In genomic region chr9:95080961-95081658, GRCh38 we compare ENCODE assay signal across 18 cellular contexts.
DNase-seq lines count a peak whose midpoint lies in the region; ATAC-seq and TF ChIP-seq lines count a peak whose summit lies in the region.
"Had no signal": no experiment of that assay in that cellular context is flagged by ENCODE, and none has a peak within 500 bp of the region (broad histone marks: within the 10 kb centered on the region; RNA-seq: fewer than 3 reads in every experiment).

No MANE protein-coding gene starts in this region.

- TF ChIP-seq CTCF in RWPE1 (conservative IDR thresholded peaks at IDR 0.05; ENCODE audit: low read depth): no peak
- no peak for TF ChIP-seq CTCF in neural crest cell (conservative IDR thresholded peaks at IDR 0.05)

- H3K27ac Mint-ChIP-seq in neural crest cell (ENCODE audit: unreplicated experiment): peak overlapping the region; percentile 76
- no peak overlapping the region for H3K27ac Mint-ChIP-seq in activated T-cell treated with anti-CD3 and anti-CD28 coated beads, Interleukin-2, amount 50 U/mL, for 72 hours
- H3K27ac Mint-ChIP-seq: stimulated activated effector memory CD8-positive, alpha-beta T cell treated with anti-CD3 and anti-CD28 coated beads, Interleukin-12 subunit alpha, Interleukin-12 subunit beta, amount 100 ng/mL, for 72 hours had no signal

- POLR2A ChIA-PET in RWPE1 (lab: Yijun Ruan, JAX; ENCODE audit: low non-redundant PET): no interaction called here

- no peaks in the 10 kb centered on the region for H3K9me3 Mint-ChIP-seq in neural crest cell
- H3K9me3 Mint-ChIP-seq in activated T-cell treated with anti-CD3 and anti-CD28 coated beads, Interleukin-2, amount 50 U/mL, for 72 hours: no peaks in the 10 kb centered on the region
- H3K9me3 Mint-ChIP-seq: activated naive CD4-positive, alpha-beta T cell treated with anti-CD3 and anti-CD28 coated beads, Interleukin-2, amount 10 ng/mL, durations not matched to agents 7 days and 5 days; CD4-positive, CD25-positive, alpha-beta regulatory T cell; stimulated activated effector memory CD8-positive, alpha-beta T cell treated with anti-CD3 and anti-CD28 coated beads, Interleukin-12 subunit alpha, Interleukin-12 subunit beta, amount 100 ng/mL, for 72 hours had no signal

- no peaks in the 10 kb centered on the region for H3K27me3 Mint-ChIP-seq in neural crest cell (ENCODE audit: low read depth)
- no peaks in the 10 kb centered on the region for H3K27me3 Mint-ChIP-seq in activated T-cell treated with anti-CD3 and anti-CD28 coated beads, Interleukin-2, amount 50 U/mL, for 72 hours (ENCODE audit: low read depth)
- H3K27me3 Mint-ChIP-seq: activated naive CD4-positive, alpha-beta T cell treated with anti-CD3 and anti-CD28 coated beads, Interleukin-2, amount 10 ng/mL, durations not matched to agents 7 days and 5 days; CD4-positive, CD25-positive, alpha-beta regulatory T cell had no signal

- peak overlapping the region; percentile 69 for H3K4me3 Mint-ChIP-seq in neural crest cell
- H3K4me3 Mint-ChIP-seq in activated T-cell treated with anti-CD3 and anti-CD28 coated beads, Interleukin-2, amount 50 U/mL, for 72 hours: no peak overlapping the region
- H3K4me3 Mint-ChIP-seq: activated naive CD4-positive, alpha-beta T cell treated with anti-CD3 and anti-CD28 coated beads, Interleukin-2, amount 10 ng/mL, durations not matched to agents 7 days and 5 days; CD4-positive, CD25-positive, alpha-beta regulatory T cell; stimulated activated effector memory CD8-positive, alpha-beta T cell treated with anti-CD3 and anti-CD28 coated beads, Interleukin-12 subunit alpha, Interleukin-12 subunit beta, amount 100 ng/mL, for 72 hours had no signal

- H3K36me3 Mint-ChIP-seq in neural crest cell (ENCODE audit: low read depth): peaks cover 3% of the 10 kb centered on the region
- H3K36me3 Mint-ChIP-seq in activated T-cell treated with anti-CD3 and anti-CD28 coated beads, Interleukin-2, amount 50 U/mL, for 72 hours (ENCODE audit: insufficient read depth in 2 of 2): peaks cover 0 to 2% of the 10 kb centered on the region in 2 donors
- H3K36me3 Mint-ChIP-seq: activated naive CD4-positive, alpha-beta T cell treated with anti-CD3 and anti-CD28 coated beads, Interleukin-2, amount 10 ng/mL, durations not matched to agents 7 days and 5 days had no signal

- no peak for DNase-seq in RWPE1 (ENCODE audit: low spot score)
- peak; percentile 58 for DNase-seq in foreskin melanocyte
- no peak for DNase-seq in neural crest cell (ENCODE audit: low read depth, low spot score)
- DNase-seq in activated T-cell treated with anti-CD3 and anti-CD28 coated beads, Interleukin-2, amount 50 U/mL, for 72 hours: no peak
- DNase-seq in central memory CD4-positive, alpha-beta T cell: no peak
- DNase-seq: activated CD8-positive, alpha-beta memory T cell treated with anti-CD3 and anti-CD28 coated beads for 24 hours; activated naive CD4-positive, alpha-beta T cell treated with anti-CD3 and anti-CD28 coated beads, Interleukin-2, amount 10 ng/mL, durations not matched to agents 7 days and 5 days; CD4-positive, CD25-positive, alpha-beta regulatory T cell; colonic mucosa; KBM-7; NCI-H1436; NCI-H748 treated with DMSO at 0.1 percent for 48 hours; SIG-M5; stimulated activated CD4-positive, alpha-beta T cell treated with anti-CD3 and anti-CD28 coated beads, Interleukin-2, amount 100 ng/mL, for 24 hours had no signal

- no peak for ATAC-seq in HG02884 (IDR thresholded peaks at IDR 0.05; ENCODE audit: unreplicated experiment)
- no peak for ATAC-seq in activated CD4-positive, CD25-positive, alpha-beta regulatory T cell treated with anti-CD3 and anti-CD28 coated beads, Interleukin-2, amount 50 U/mL, for 24 hours
- ATAC-seq in activated T-cell treated with anti-CD3 and anti-CD28 coated beads, Interleukin-2, amount 50 U/mL, for 72 hours (replicated peaks in 1 of 2): no peak
- ATAC-seq: stimulated activated effector memory CD8-positive, alpha-beta T cell treated with anti-CD3 and anti-CD28 coated beads, Interleukin-12 subunit alpha, Interleukin-12 subunit beta, amount 100 ng/mL, for 72 hours had no signal

- peaks cover 86% of the 10 kb centered on the region for H3K4me1 Mint-ChIP-seq in neural crest cell
- no peaks in the 10 kb centered on the region for H3K4me1 Mint-ChIP-seq in activated T-cell treated with anti-CD3 and anti-CD28 coated beads, Interleukin-2, amount 50 U/mL, for 72 hours (ENCODE audit: low read depth)
- H3K4me1 Mint-ChIP-seq: activated naive CD4-positive, alpha-beta T cell treated with anti-CD3 and anti-CD28 coated beads, Interleukin-2, amount 10 ng/mL, durations not matched to agents 7 days and 5 days; stimulated activated effector memory CD8-positive, alpha-beta T cell treated with anti-CD3 and anti-CD28 coated beads, Interleukin-12 subunit alpha, Interleukin-12 subunit beta, amount 100 ng/mL, for 72 hours had no signal

- peak overlapping the region; percentile 62 for H3K27ac ChIP-seq in RWPE1
- H3K27ac ChIP-seq in temporal lobe (ENCODE audit: low read depth, low read length): peak overlapping the region; percentile 100
- H3K27ac ChIP-seq: colonic mucosa had no signal

- CTCF ChIA-PET in RWPE1 (lab: Yijun Ruan, JAX): interaction anchor here (1.0 kb wide), 1 partner anchor 412 kb away, joined by 4 read pairs; no protein-coding TSS in a partner anchor
